In the genomic region with DNA sequence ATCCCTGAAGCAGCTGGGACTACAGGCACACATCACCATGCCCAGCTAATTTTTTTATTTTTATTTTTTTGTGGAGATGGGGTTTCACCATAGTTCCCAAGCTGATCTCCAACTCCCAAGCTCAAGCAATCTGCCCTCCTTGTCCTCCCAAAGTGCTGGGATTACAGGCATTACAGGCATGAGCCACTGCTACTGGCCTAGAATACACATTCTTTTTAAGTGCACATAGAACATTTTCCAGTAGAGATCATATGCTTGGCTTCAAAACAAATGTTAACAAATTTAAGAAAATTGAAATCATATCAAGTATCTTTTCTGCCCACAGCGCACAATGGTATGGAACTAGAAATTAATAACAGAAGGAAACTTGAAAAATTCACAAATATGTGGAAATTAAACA, we compare ENCODE assay signal across 26 cellular contexts.
"Had no signal": no experiment of that assay in that cellular context is flagged by ENCODE, and none has a peak within 500 bp of the region (broad histone marks: within the 10 kb centered on the region; RNA-seq: fewer than 3 reads in every experiment).

No MANE protein-coding gene starts in this region.

- H3K4me2 ChIP-seq: hepatocyte, smooth muscle cell had no signal

- H3K79me2 ChIP-seq: hepatocyte had no signal

- FAIRE-seq: pancreas, urothelium cell line had no signal

- ATAC-seq: heart right ventricle; mucosa of descending colon; naive thymus-derived CD8-positive, alpha-beta T cell; right cardiac atrium; stimulated activated naive B cell treated with anti-CD40 and anti-IgM and Interleukin-4, amounts not matched to agents 10 μg/mL and 1 μg/mL and 100 μg/mL, for 72 hours; stimulated activated naive CD8-positive, alpha-beta T cell treated with anti-CD3 and anti-CD28 coated beads, Interleukin-15, Interleukin-2, amounts not matched to agents 100 U/mL and 50 U/mL, for 24 hours had no signal

- H3K27me3 ChIP-seq: heart right ventricle, hepatocyte, pancreas, sigmoid colon, stomach, testis, thyroid gland, transverse colon, upper lobe of left lung had no signal

- H3K36me3 ChIP-seq: heart right ventricle, left ventricle myocardium inferior, pancreas, prostate gland, sigmoid colon, stomach, thyroid gland, transverse colon, upper lobe of left lung had no signal

- H3K4me1 ChIP-seq: heart right ventricle, left ventricle myocardium inferior, prostate gland, testis had no signal

- DNase-seq: heart right ventricle; islet precursor cell; left ventricle myocardium inferior; midbrain; mucosa of descending colon; naive thymus-derived CD8-positive, alpha-beta T cell; nucleus accumbens; pancreas; posterior cingulate gyrus; retina; right cardiac atrium; sigmoid colon; stimulated activated CD4-positive, alpha-beta T cell treated with anti-CD3 and anti-CD28 coated beads, Interleukin-1b, Interleukin-23, amount 100 ng/mL, for 48 hours; stimulated activated CD4-positive, alpha-beta T cell treated with anti-CD3 and anti-CD28 coated beads, Interleukin-2, amount 100 ng/mL, for 48 hours; stimulated activated CD4-positive, alpha-beta T cell treated with anti-CD3 and anti-CD28 coated beads, Interleukin-4, amount 100 ng/mL, for 4 hours; stimulated activated naive B cell treated with anti-CD40 and anti-IgM and Interleukin-4, amounts not matched to agents 10 μg/mL and 1 μg/mL and 100 μg/mL, for 72 hours; stimulated activated naive CD8-positive, alpha-beta T cell treated with anti-CD3 and anti-CD28 coated beads, Interleukin-15, Interleukin-2, amounts not matched to agents 100 U/mL and 50 U/mL, for 24 hours; stomach; testis; thyroid gland; transverse colon; upper lobe of left lung had no signal

- H3K27ac ChIP-seq: heart right ventricle, hepatocyte, left ventricle myocardium inferior, prostate gland, sigmoid colon, testis, thyroid gland, transverse colon, upper lobe of left lung had no signal

- H3K4me3 ChIP-seq: heart right ventricle, hepatocyte, left ventricle myocardium inferior, pancreas, prostate gland, sigmoid colon, smooth muscle cell, stomach, testis, thyroid gland, transverse colon, upper lobe of left lung had no signal

- H3K9me3 ChIP-seq: heart right ventricle, left ventricle myocardium inferior, mucosa of descending colon, pancreas, prostate gland, sigmoid colon, stomach, testis, thyroid gland, transverse colon, upper lobe of left lung had no signal
